Comparison of ENCODE assay signal across 9 cellular contexts in the genomic region with DNA sequence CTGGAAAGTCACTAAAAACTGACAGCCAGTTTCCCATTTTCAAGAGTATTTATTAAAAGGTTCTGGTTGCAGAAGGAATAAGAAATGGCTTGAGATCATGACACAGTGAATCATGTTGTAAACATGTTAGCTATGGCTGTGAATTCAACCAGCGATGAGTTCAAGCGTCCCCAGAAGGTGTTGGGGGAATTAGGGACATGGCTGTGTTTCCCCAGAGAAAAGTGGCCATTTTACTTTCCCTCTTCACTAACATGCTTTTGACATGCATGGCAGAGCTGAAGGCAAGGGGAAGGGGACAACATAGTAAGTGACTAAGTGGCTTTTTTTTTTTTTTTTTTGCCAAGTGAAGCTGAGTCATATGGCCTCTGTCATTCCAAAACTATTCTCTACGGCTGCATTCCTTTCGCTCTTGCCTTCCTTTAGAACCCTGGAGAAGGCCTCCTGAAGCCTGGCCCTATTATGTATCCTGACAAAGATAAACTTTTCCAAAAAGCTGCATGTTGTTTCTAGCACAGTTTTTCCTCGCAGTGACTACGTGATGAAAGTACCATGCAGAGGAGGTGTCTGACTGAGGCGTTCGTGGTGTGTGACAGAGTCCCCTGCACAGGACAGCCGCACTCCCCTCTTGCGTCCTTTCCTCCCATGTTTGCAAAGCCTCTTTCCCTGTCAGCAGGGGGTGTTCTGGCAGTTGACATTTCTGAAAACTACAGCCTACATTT. TPM values are rescaled to one million over a fixed set of nuclear protein-coding genes. Genes with fewer than 3 reads are reported as not detected.
DNase-seq lines count a peak whose midpoint lies in the region; ATAC-seq and TF ChIP-seq lines count a peak whose summit lies in the region.
"Had no signal": no experiment of that assay in that cellular context is flagged by ENCODE, and none has a peak within 500 bp of the region (broad histone marks: within the 10 kb centered on the region; RNA-seq: fewer than 3 reads in every experiment).

No MANE protein-coding gene starts in this region.

- intact Hi-C loops in Calu3 (cut with micrococcal nuclease; ENCODE audit: unreplicated experiment) = loop anchor here (5.0 kb wide), 1 partner anchor 33 kb away; no protein-coding TSS in a partner anchor

- H3K27me3 Mint-ChIP-seq in Calu3 (ENCODE audit: unreplicated experiment) = no peaks in the 10 kb centered on the region
- H3K27me3 Mint-ChIP-seq: dendritic cell treated with granulocyte-macrophage colony-stimulating factor and Interleukin-4, amounts not matched to agents 40 ng/mL and 50 ng/mL, for 4 days had no signal

- no peak for TF ChIP-seq CTCF in Calu3 (IDR thresholded peaks at IDR 0.05; ENCODE audit: unreplicated experiment)

- H3K27ac Mint-ChIP-seq in Calu3 (ENCODE audit: unreplicated experiment) = peak overlapping the region; percentile 38
- H3K27ac Mint-ChIP-seq: dendritic cell treated with granulocyte-macrophage colony-stimulating factor and Interleukin-4, amounts not matched to agents 40 ng/mL and 50 ng/mL, for 4 days had no signal

- H3K36me3 Mint-ChIP-seq in Calu3 (ENCODE audit: insufficient read depth, unreplicated experiment) = peaks cover 25% of the 10 kb centered on the region

- peak overlapping the region; percentile 24 for H3K4me3 Mint-ChIP-seq in Calu3 (ENCODE audit: low read depth, unreplicated experiment)
- H3K4me3 Mint-ChIP-seq: dendritic cell treated with granulocyte-macrophage colony-stimulating factor and Interleukin-4, amounts not matched to agents 40 ng/mL and 50 ng/mL, for 4 days had no signal

- CTCF ChIA-PET in Calu3 (lab: Charles Lee) = interaction anchor here (0.6 to 2.7 kb wide), 14 partner anchors 10 to 689 kb away, joined by 3 to 22 read pairs (median 4); no protein-coding TSS in a partner anchor

- TSS peak; percentile 37 for BruUV-seq in Calu3 (replicated peaks; lab: Mats Ljungman, UMichigan)

- no peaks in the 10 kb centered on the region for H3K9me3 Mint-ChIP-seq in Calu3 (ENCODE audit: low read depth, unreplicated experiment)

- DNase-seq in Calu3 = peak; percentile 57
- DNase-seq in dedifferentiated amniotic fluid mesenchymal stem cell (ENCODE audit: extremely low spot score) = peak; percentile 91
- peak; percentile 90 for DNase-seq in myocyte (ENCODE audit: low read depth)
- no peak for DNase-seq in hypothalamus (lab: John Stamatoyannopoulos, UW)
- no peak for DNase-seq in NCI-H187 (lab: John Stamatoyannopoulos, UW)

- peaks cover 71% of the 10 kb centered on the region for H3K4me1 Mint-ChIP-seq in Calu3 (ENCODE audit: low read depth, unreplicated experiment)

- ATAC-seq in HG03565 (IDR thresholded peaks at IDR 0.05; ENCODE audit: unreplicated experiment) (peak; percentile 33), HG02840 (IDR thresholded peaks at IDR 0.05; ENCODE audit: low FRiP score, unreplicated experiment) (no peak), HG03354 (IDR thresholded peaks at IDR 0.05; ENCODE audit: poor library complexity, severe bottlenecking, unreplicated experiment) (no peak)

RNA-seq across cellular contexts. Expression of gene EGFR, which starts 46.9 kb away (rescaled TPM):
- total RNA-seq in Calu3 (2022) (85.3 and 87.4 TPM in 2 replicates), myocyte (22.5 and 32.4 TPM in 2 replicates)
- 15.6 TPM for polyA plus RNA-seq in myocyte (2012)

Comparison
In these comparisons a context has a peak if more than half of its experiments do, and no peak if none do; other contexts are left out.
1. DNase-seq: peak in Calu3 (single experiment), dedifferentiated amniotic fluid mesenchymal stem cell (single experiment) and myocyte (single experiment); none in hypothalamus (0 of 51) and NCI-H187 (0 of 2).